In genomic region chr1:89540406-89540970, GRCh38 we compare ENCODE assay signal across 12 cellular contexts. TPM values are rescaled to one million over a fixed set of nuclear protein-coding genes. Genes with fewer than 3 reads are reported as not detected.
A peak's percentile ranks its signal among the peaks of the same experiment; 100 is the strongest.
DNase-seq lines count a peak whose midpoint lies in the region; ATAC-seq and TF ChIP-seq lines count a peak whose summit lies in the region.
"Had no signal": no experiment of that assay in that cellular context is flagged by ENCODE, and none has a peak within 500 bp of the region (broad histone marks: within the 10 kb centered on the region; RNA-seq: fewer than 3 reads in every experiment).

No MANE protein-coding gene starts in this region.

- TF ChIP-seq CTCF in heart left ventricle (IDR thresholded peaks at IDR 0.05): no peak
- TF ChIP-seq CTCF in right atrium auricular region (IDR thresholded peaks at IDR 0.05): no peak
- TF ChIP-seq CTCF in dorsolateral prefrontal cortex (IDR thresholded peaks at IDR 0.05 in 54 of 56, conservative IDR thresholded peaks at IDR 0.05 in 2 of 56; ENCODE audit: low read depth in 1 of 56, partially characterized antibody in 56 of 56): no peak
- no peak for TF ChIP-seq CTCF in PC-9 (conservative IDR thresholded peaks at IDR 0.05)

- no peak overlapping the region for H4K91ac ChIP-seq in neuronal stem cell (ENCODE audit: low read depth, low read length, poor library complexity)

- H3K4me3 Mint-ChIP-seq in T-helper 17 cell: no peak overlapping the region
- H3K4me3 Mint-ChIP-seq in stimulated activated naive CD8-positive, alpha-beta T cell treated with anti-CD3 and anti-CD28 coated beads, Interleukin-15, amount 100 ng/mL, for 72 hours: peak overlapping the region; percentile 12 to 43

- DNase-seq in heart left ventricle (no peak), right atrium auricular region (ENCODE audit: low spot score) (no peak), T-helper 17 cell (no peak), dorsolateral prefrontal cortex (peak in 1 of 10 donors; percentile 51), neuronal stem cell (ENCODE audit: low spot score) (no peak), PC-9 (no peak)
- DNase-seq in stimulated activated naive CD8-positive, alpha-beta T cell treated with anti-CD3 and anti-CD28 coated beads, Interleukin-15, amount 100 ng/mL, for 72 hours: no peak
- DNase-seq: NCI-H1092 treated with DMSO at 0.1 percent for 48 hours; stimulated activated naive CD4-positive, alpha-beta T cell had no signal

- peak; percentile 54 to 70 (median 61) for ATAC-seq in heart left ventricle
- ATAC-seq in T-helper 17 cell: no peak
- ATAC-seq in stimulated activated naive CD8-positive, alpha-beta T cell treated with anti-CD3 and anti-CD28 coated beads, Interleukin-15, amount 100 ng/mL, for 72 hours: peak; percentile 41
- ATAC-seq in HG03097 (IDR thresholded peaks at IDR 0.05; ENCODE audit: low FRiP score, unreplicated experiment): no peak

- H3K27me3 ChIP-seq in heart left ventricle (no peaks in the 10 kb centered on the region), right atrium auricular region (no peaks in the 10 kb centered on the region), dorsolateral prefrontal cortex (no peaks in the 10 kb centered on the region), neuronal stem cell (ENCODE audit: control insufficient read depth in 3 of 3, insufficient read depth in 3 of 3, low read depth in 1 of 3, low read length in 3 of 3) (no peaks in the 10 kb centered on the region), PC-9 (ENCODE audit: insufficient read depth, low read depth) (no peaks in the 10 kb centered on the region)
- H3K27me3 ChIP-seq: BLaER1 had no signal

- H2AFZ ChIP-seq in neuronal stem cell (ENCODE audit: low read length): no peak overlapping the region
- H2AFZ ChIP-seq in PC-9: no peak overlapping the region

- H3K79me1 ChIP-seq in neuronal stem cell (ENCODE audit: low read depth, low read length): no peaks in the 10 kb centered on the region

- H3K27ac Mint-ChIP-seq in T-helper 17 cell: peak overlapping the region; percentile 72
- peak overlapping the region; percentile 42 to 71 for H3K27ac Mint-ChIP-seq in stimulated activated naive CD8-positive, alpha-beta T cell treated with anti-CD3 and anti-CD28 coated beads, Interleukin-15, amount 100 ng/mL, for 72 hours

- peaks cover 0 to 40% (median 20%) of the 10 kb centered on the region in 12 donors for H3K4me1 ChIP-seq in heart left ventricle
- H3K4me1 ChIP-seq in right atrium auricular region: peaks cover 0 to 13% of the 10 kb centered on the region in 2 donors
- H3K4me1 ChIP-seq in neuronal stem cell (ENCODE audit: control insufficient read depth in 2 of 2, insufficient read depth in 1 of 2, low read depth in 1 of 2, low read length in 2 of 2): peaks cover 0 to 2% of the 10 kb centered on the region in 2 donors
- H3K4me1 ChIP-seq in PC-9 (replicated peaks; ENCODE audit: insufficient read depth): 0 out of 2 replicates have a peak, but pooled peaks cover under 1% of the 10 kb centered on the region

- peaks cover 31% of the 10 kb centered on the region for H3K4me1 Mint-ChIP-seq in T-helper 17 cell
- peaks cover 79% of the 10 kb centered on the region for H3K4me1 Mint-ChIP-seq in stimulated activated naive CD8-positive, alpha-beta T cell treated with anti-CD3 and anti-CD28 coated beads, Interleukin-15, amount 100 ng/mL, for 72 hours

- H3K27me3 Mint-ChIP-seq in T-helper 17 cell: no peaks in the 10 kb centered on the region
- H3K27me3 Mint-ChIP-seq in stimulated activated naive CD8-positive, alpha-beta T cell treated with anti-CD3 and anti-CD28 coated beads, Interleukin-15, amount 100 ng/mL, for 72 hours: no peaks in the 10 kb centered on the region

- no peak overlapping the region for H3K23ac ChIP-seq in neuronal stem cell (ENCODE audit: low read depth, low read length, poor library complexity)

- no peak overlapping the region for H3K14ac ChIP-seq in neuronal stem cell (ENCODE audit: low read length)

- H2BK12ac ChIP-seq in neuronal stem cell (ENCODE audit: low read length): no peak overlapping the region

- no peak overlapping the region for H3K4me2 ChIP-seq in neuronal stem cell (ENCODE audit: insufficient read depth, low read length, poor library complexity, severe bottlenecking)
- H3K4me2 ChIP-seq in PC-9: no peak overlapping the region
- H3K4me2 ChIP-seq: BLaER1 had no signal

- peaks cover 10% of the 10 kb centered on the region; the same call in 1 of the 2 replicates for H4K20me1 ChIP-seq in PC-9 (ENCODE audit: insufficient read depth)

- H3K36me3 ChIP-seq in heart left ventricle (no peaks in the 10 kb centered on the region), right atrium auricular region (no peaks in the 10 kb centered on the region), neuronal stem cell (replicated peaks in 1 of 2; ENCODE audit: control insufficient read depth in 2 of 2, insufficient read depth in 2 of 2, low read length in 2 of 2) (no peaks in the 10 kb centered on the region), PC-9 (ENCODE audit: low read depth) (no peaks in the 10 kb centered on the region)

- no peak overlapping the region for H3K9ac ChIP-seq in neuronal stem cell (ENCODE audit: low read depth, low read length, poor library complexity)
- H3K9ac ChIP-seq: BLaER1 had no signal

- intact Hi-C loops in heart left ventricle (cut with DNase I) (no loop called here), dorsolateral prefrontal cortex (cut with DNase I) (no loop called here), PC-9 (cut with micrococcal nuclease; ENCODE audit: unreplicated experiment) (no loop called here)

- no peak for TF ChIP-seq POLR2A in heart left ventricle (IDR thresholded peaks at IDR 0.05)

- no peak overlapping the region for H3K18ac ChIP-seq in neuronal stem cell (ENCODE audit: low read length)

- no peak overlapping the region for H2AK5ac ChIP-seq in neuronal stem cell (ENCODE audit: low read depth, low read length)

- no peak overlapping the region for H3K27ac ChIP-seq in heart left ventricle
- no peak overlapping the region for H3K27ac ChIP-seq in right atrium auricular region
- peak overlapping the region in 49 of 59 donors; percentile 1 to 81 (median 54) for H3K27ac ChIP-seq in dorsolateral prefrontal cortex
- no peak overlapping the region for H3K27ac ChIP-seq in neuronal stem cell (replicated peaks; ENCODE audit: low read length)
- no peak overlapping the region for H3K27ac ChIP-seq in PC-9
- H3K27ac ChIP-seq: BLaER1, SK-N-MC had no signal

- no TSS peak for BruUV-seq in PC-9 (replicated peaks; lab: Mats Ljungman, UMichigan)

- H4K8ac ChIP-seq in neuronal stem cell (ENCODE audit: low read depth, low read length): no peak overlapping the region

- WGBS in heart left ventricle, 4 donors: 48 to 68% (median 50%) methylated on average over 4 of the region's 4 CpGs
- no CpG with 5 or more reads among the region's 4 CpGs for WGBS in neuronal stem cell (ENCODE audit: extremely low coverage in 2 of 2, insufficient read length in 2 of 2, insufficient replicate concordance in 1 of 2), 2 donors

- H3K36me3 Mint-ChIP-seq in T-helper 17 cell (ENCODE audit: low read depth): peaks cover under 1% of the 10 kb centered on the region

- H3K79me2 ChIP-seq in PC-9 (ENCODE audit: low read depth): peaks cover 69% of the 10 kb centered on the region

- H3K4ac ChIP-seq in neuronal stem cell (ENCODE audit: low read length): no peak overlapping the region

- H3K4me3 ChIP-seq in heart left ventricle (no peak overlapping the region), right atrium auricular region (no peak overlapping the region), dorsolateral prefrontal cortex (no peak overlapping the region), neuronal stem cell (ENCODE audit: low read length in 2 of 2) (no peak overlapping the region), PC-9 (no peak overlapping the region)
- H3K4me3 ChIP-seq: BLaER1, SK-N-MC had no signal

- H2BK120ac ChIP-seq in neuronal stem cell (ENCODE audit: low read depth, low read length): no peak overlapping the region

- no peak overlapping the region for H2BK15ac ChIP-seq in neuronal stem cell (ENCODE audit: low read length)

- CTCF ChIA-PET in PC-9 (lab: Charles Lee): interaction anchor here (0.6 kb wide), 1 partner anchor 114 kb away, joined by 5 read pairs; no protein-coding TSS in a partner anchor

- POLR2A ChIA-PET in PC-9 (lab: Charles Lee; ENCODE audit: unreplicated experiment): no interaction called here

- H3K9me3 ChIP-seq in heart left ventricle (no peaks in the 10 kb centered on the region), right atrium auricular region (no peaks in the 10 kb centered on the region), T-helper 17 cell (ENCODE audit: control insufficient read depth, low read length, poor library complexity, severe bottlenecking) (no peaks in the 10 kb centered on the region), neuronal stem cell (replicated peaks in 1 of 2; ENCODE audit: control insufficient read depth in 2 of 2, insufficient read depth in 1 of 2, low read depth in 1 of 2, low read length in 2 of 2) (no peaks in the 10 kb centered on the region), PC-9 (ENCODE audit: insufficient read depth, low read depth) (no peaks in the 10 kb centered on the region)

- H2BK5ac ChIP-seq in neuronal stem cell (ENCODE audit: low read length): no peak overlapping the region

- H3K9me2 ChIP-seq in PC-9 (ENCODE audit: insufficient read depth): no peaks in the 10 kb centered on the region

- H3K9me3 Mint-ChIP-seq in stimulated activated naive CD8-positive, alpha-beta T cell treated with anti-CD3 and anti-CD28 coated beads, Interleukin-15, amount 100 ng/mL, for 72 hours: no peaks in the 10 kb centered on the region

- 0 out of 2 replicates have a peak, but pooled peaks cover 5% of the 10 kb centered on the region for H3F3A ChIP-seq in PC-9 (ENCODE audit: insufficient read depth, low read depth)

RNA-seq across cellular contexts. Expression of gene LRRC8B, which starts 15.9 kb away (rescaled TPM):
- 10 to 100 TPM in 1 of 9 donors, 1 to 10 TPM in 8; 3.4 to 10.4 (median 5.0) TPM for total RNA-seq in heart left ventricle
- 1 to 10 TPM in 1 of 2 donors, under 1 TPM in 1; 0.91 to 4.7 TPM for polyA plus RNA-seq in heart left ventricle
- 1 to 10 TPM; 5.5 to 8.2 TPM for total RNA-seq in right atrium auricular region
- total RNA-seq in T-helper 17 cell: 10 to 100 TPM; 12.1 to 24.0 TPM
- 100 to 1,000 TPM in 21 of 120 experiments, 10 to 100 TPM in 99; 38.4 to 137 (median 85.9) TPM for total RNA-seq in dorsolateral prefrontal cortex
- polyA plus RNA-seq in neuronal stem cell (2013, experiment 1 of 2): 14.1 TPM
- 15.2 TPM for polyA plus RNA-seq in neuronal stem cell (2013, experiment 2 of 2)
- total RNA-seq in PC-9 (2021): 11.7 and 15.0 TPM in 2 replicates

Comparison
In these comparisons a context has a peak if more than half of its experiments do, and no peak if none do; other contexts are left out.
1. ATAC-seq: peak in heart left ventricle (4 of 4) and stimulated activated naive CD8-positive, alpha-beta T cell treated with anti-CD3 and anti-CD28 coated beads, Interleukin-15, amount 100 ng/mL, for 72 hours (single experiment); none in T-helper 17 cell (single experiment) and HG03097 (single experiment).
2. H3K27ac ChIP-seq: peak in dorsolateral prefrontal cortex (49 of 59); none in heart left ventricle (0 of 12), right atrium auricular region (0 of 2), neuronal stem cell (single experiment) and PC-9 (single experiment).